In genomic region chr12:124927325-124928094, GRCh38 we compare ENCODE assay signal across 7 cellular contexts. TPM values are rescaled to one million over a fixed set of nuclear protein-coding genes. Genes with fewer than 3 reads are reported as not detected.
DNase-seq lines count a peak whose midpoint lies in the region; ATAC-seq, FAIRE-seq and TF ChIP-seq lines count a peak whose summit lies in the region.

No MANE protein-coding gene starts in this region.

- TF ChIP-seq CTCF in dorsolateral prefrontal cortex (IDR thresholded peaks at IDR 0.05 in 54 of 56, conservative IDR thresholded peaks at IDR 0.05 in 2 of 56; ENCODE audit: low read depth in 1 of 56, partially characterized antibody in 56 of 56), result peak in 5 of 56 donors; percentile 11 to 20 (median 18)

- peak; percentile 65 for ATAC-seq in HG03439 (IDR thresholded peaks at IDR 0.05; ENCODE audit: unreplicated experiment)
- peak; percentile 84 for ATAC-seq in memory B cell (ENCODE audit: low read depth)

- H3K27ac Mint-ChIP-seq in memory B cell, result peak overlapping the region; percentile 99

- H3K36me3 Mint-ChIP-seq in memory B cell, result no peaks in the 10 kb centered on the region

- no peaks in the 10 kb centered on the region for H3K9me3 Mint-ChIP-seq in memory B cell

- FAIRE-seq in GM19239 (lab: Jason Lieb, UNC), result peak; percentile 71

- H3K27me3 ChIP-seq in dorsolateral prefrontal cortex, result no peaks in the 10 kb centered on the region

- H3K27me3 Mint-ChIP-seq in memory B cell, result no peaks in the 10 kb centered on the region

- intact Hi-C loops in dorsolateral prefrontal cortex (cut with DNase I), result no loop called here

- H3K4me1 Mint-ChIP-seq in memory B cell, result peaks cover 17% of the 10 kb centered on the region

- H3K27ac ChIP-seq in dorsolateral prefrontal cortex, result peak overlapping the region; percentile 78 to 100 (median 98)

- peak overlapping the region; percentile 93 for H3K4me3 Mint-ChIP-seq in memory B cell

- no peak for DNase-seq in GM19239 (ENCODE audit: insufficient read length, low spot score)
- peak; percentile 97 for DNase-seq in activated CD4-positive, alpha-beta T cell treated with anti-CD3 and anti-CD28 coated beads for 48 hours
- peak; percentile 83 to 95 (median 91) for DNase-seq in dorsolateral prefrontal cortex
- peak; percentile 90 to 97 for DNase-seq in memory B cell (ENCODE audit: low spot score in 2 of 2)
- peak; percentile 85 for DNase-seq in stimulated activated CD8-positive, alpha-beta memory T cell treated with anti-CD3 and anti-CD28 coated beads, Interleukin-15, amount 100 ng/mL, for 1 hour (ENCODE audit: low read depth)
- no peak for DNase-seq in DMS53 treated with DMSO at 0.1 percent for 48 hours (lab: John Stamatoyannopoulos, UW; ENCODE audit: unreplicated experiment)

- peak overlapping the region; percentile 40 to 93 (median 76) for H3K4me3 ChIP-seq in dorsolateral prefrontal cortex

RNA-seq across cellular contexts. Expression of gene UBC, which starts 13.1 kb away (rescaled TPM):
- total RNA-seq in dorsolateral prefrontal cortex, result 1,000 to 10,000 TPM in 109 of 120 experiments, 100 to 1,000 TPM in 11; 835 to 2,453 (median 1,204) TPM

Comparison
In these comparisons a context has a peak if more than half of its experiments do, and no peak if none do; other contexts are left out.
1. DNase-seq: peak in activated CD4-positive, alpha-beta T cell treated with anti-CD3 and anti-CD28 coated beads for 48 hours (single experiment), dorsolateral prefrontal cortex (10 of 10), memory B cell (2 of 2) and stimulated activated CD8-positive, alpha-beta memory T cell treated with anti-CD3 and anti-CD28 coated beads, Interleukin-15, amount 100 ng/mL, for 1 hour (single experiment); none in GM19239 (single experiment) and DMS53 treated with DMSO at 0.1 percent for 48 hours (single experiment).